ENCODE assay signal across 1 cellular context in the genomic region with DNA sequence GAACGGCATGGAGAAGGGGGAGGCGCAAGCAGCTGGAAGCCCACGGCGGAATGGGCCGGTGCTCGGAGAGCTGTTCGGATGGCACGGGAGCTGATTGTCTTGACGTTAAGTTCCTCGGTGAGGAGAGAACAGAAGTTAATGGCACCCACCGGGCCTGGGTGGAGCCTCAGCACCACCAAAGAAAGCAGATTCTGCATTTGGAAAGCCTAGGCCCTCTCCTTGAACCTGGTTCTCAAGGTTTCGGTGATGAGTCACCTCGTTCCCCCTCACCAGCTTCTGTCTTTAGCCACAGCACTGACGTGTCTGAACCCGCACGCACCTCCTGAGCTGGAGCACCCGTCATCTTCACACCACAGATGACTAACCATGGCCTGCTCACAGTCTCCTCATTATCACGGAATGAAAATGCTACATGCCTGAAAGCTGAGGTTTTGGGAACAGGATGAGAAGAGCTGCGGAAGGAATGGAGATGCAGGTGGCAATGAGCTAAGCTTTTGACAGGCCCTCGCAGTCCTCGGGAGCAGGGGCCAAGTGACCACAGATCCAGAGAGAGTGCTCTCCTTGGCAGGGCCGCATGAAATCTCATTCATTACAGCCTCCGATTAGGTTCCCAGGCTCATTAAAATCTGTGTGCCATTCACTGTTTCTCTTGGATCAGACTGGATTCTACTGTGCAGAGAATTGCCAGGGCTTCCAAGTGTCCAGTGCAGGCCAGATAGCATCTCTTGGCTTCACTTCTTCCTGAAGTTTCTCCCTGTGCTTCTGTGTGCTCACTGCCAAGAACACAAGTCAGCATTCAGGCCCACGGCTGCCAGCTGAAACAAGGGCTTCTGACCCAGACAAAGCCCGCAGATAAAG.
TF ChIP-seq lines count a peak whose summit lies in the region.

No MANE protein-coding gene starts in this region.

TF ChIP-seq in K562, 482 proteins besides CTCF, POLR2A, EP300 and RAD21 (continued from another document and continues in another):
- TF ChIP-seq, protein P1, sequence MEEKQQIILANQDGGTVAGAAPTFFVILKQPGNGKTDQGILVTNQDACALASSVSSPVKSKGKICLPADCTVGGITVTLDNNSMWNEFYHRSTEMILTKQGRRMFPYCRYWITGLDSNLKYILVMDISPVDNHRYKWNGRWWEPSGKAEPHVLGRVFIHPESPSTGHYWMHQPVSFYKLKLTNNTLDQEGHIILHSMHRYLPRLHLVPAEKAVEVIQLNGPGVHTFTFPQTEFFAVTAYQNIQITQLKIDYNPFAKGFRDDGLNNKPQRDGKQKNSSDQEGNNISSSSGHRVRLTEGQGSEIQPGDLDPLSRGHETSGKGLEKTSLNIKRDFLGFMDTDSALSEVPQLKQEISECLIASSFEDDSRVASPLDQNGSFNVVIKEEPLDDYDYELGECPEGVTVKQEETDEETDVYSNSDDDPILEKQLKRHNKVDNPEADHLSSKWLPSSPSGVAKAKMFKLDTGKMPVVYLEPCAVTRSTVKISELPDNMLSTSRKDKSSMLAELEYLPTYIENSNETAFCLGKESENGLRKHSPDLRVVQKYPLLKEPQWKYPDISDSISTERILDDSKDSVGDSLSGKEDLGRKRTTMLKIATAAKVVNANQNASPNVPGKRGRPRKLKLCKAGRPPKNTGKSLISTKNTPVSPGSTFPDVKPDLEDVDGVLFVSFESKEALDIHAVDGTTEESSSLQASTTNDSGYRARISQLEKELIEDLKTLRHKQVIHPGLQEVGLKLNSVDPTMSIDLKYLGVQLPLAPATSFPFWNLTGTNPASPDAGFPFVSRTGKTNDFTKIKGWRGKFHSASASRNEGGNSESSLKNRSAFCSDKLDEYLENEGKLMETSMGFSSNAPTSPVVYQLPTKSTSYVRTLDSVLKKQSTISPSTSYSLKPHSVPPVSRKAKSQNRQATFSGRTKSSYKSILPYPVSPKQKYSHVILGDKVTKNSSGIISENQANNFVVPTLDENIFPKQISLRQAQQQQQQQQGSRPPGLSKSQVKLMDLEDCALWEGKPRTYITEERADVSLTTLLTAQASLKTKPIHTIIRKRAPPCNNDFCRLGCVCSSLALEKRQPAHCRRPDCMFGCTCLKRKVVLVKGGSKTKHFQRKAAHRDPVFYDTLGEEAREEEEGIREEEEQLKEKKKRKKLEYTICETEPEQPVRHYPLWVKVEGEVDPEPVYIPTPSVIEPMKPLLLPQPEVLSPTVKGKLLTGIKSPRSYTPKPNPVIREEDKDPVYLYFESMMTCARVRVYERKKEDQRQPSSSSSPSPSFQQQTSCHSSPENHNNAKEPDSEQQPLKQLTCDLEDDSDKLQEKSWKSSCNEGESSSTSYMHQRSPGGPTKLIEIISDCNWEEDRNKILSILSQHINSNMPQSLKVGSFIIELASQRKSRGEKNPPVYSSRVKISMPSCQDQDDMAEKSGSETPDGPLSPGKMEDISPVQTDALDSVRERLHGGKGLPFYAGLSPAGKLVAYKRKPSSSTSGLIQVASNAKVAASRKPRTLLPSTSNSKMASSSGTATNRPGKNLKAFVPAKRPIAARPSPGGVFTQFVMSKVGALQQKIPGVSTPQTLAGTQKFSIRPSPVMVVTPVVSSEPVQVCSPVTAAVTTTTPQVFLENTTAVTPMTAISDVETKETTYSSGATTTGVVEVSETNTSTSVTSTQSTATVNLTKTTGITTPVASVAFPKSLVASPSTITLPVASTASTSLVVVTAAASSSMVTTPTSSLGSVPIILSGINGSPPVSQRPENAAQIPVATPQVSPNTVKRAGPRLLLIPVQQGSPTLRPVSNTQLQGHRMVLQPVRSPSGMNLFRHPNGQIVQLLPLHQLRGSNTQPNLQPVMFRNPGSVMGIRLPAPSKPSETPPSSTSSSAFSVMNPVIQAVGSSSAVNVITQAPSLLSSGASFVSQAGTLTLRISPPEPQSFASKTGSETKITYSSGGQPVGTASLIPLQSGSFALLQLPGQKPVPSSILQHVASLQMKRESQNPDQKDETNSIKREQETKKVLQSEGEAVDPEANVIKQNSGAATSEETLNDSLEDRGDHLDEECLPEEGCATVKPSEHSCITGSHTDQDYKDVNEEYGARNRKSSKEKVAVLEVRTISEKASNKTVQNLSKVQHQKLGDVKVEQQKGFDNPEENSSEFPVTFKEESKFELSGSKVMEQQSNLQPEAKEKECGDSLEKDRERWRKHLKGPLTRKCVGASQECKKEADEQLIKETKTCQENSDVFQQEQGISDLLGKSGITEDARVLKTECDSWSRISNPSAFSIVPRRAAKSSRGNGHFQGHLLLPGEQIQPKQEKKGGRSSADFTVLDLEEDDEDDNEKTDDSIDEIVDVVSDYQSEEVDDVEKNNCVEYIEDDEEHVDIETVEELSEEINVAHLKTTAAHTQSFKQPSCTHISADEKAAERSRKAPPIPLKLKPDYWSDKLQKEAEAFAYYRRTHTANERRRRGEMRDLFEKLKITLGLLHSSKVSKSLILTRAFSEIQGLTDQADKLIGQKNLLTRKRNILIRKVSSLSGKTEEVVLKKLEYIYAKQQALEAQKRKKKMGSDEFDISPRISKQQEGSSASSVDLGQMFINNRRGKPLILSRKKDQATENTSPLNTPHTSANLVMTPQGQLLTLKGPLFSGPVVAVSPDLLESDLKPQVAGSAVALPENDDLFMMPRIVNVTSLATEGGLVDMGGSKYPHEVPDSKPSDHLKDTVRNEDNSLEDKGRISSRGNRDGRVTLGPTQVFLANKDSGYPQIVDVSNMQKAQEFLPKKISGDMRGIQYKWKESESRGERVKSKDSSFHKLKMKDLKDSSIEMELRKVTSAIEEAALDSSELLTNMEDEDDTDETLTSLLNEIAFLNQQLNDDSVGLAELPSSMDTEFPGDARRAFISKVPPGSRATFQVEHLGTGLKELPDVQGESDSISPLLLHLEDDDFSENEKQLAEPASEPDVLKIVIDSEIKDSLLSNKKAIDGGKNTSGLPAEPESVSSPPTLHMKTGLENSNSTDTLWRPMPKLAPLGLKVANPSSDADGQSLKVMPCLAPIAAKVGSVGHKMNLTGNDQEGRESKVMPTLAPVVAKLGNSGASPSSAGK (IDR thresholded peaks at IDR 0.05), result no peak
- TF ChIP-seq PHF8 (IDR thresholded peaks at IDR 0.05; ENCODE audit: borderline replicate concordance, low read length), result no peak
- no peak for TF ChIP-seq PCBP2 (IDR thresholded peaks at IDR 0.05; ENCODE audit: low read depth, low read length, poor library complexity, severe bottlenecking)
- no peak for TF ChIP-seq MAFK (IDR thresholded peaks at IDR 0.05; ENCODE audit: low read length)
- no peak for TF ChIP-seq ZNF431 (CRISPR knock-in tag; IDR thresholded peaks at IDR 0.05)
- no peak for TF ChIP-seq TCF7 (IDR thresholded peaks at IDR 0.05; ENCODE audit: borderline replicate concordance)
- no peak for TF ChIP-seq FOXM1 (IDR thresholded peaks at IDR 0.05; ENCODE audit: low read depth)
- TF ChIP-seq FOXM1 (CRISPR knock-in tag; IDR thresholded peaks at IDR 0.05; ENCODE audit: low read depth), result no peak
- TF ChIP-seq, protein P2, sequence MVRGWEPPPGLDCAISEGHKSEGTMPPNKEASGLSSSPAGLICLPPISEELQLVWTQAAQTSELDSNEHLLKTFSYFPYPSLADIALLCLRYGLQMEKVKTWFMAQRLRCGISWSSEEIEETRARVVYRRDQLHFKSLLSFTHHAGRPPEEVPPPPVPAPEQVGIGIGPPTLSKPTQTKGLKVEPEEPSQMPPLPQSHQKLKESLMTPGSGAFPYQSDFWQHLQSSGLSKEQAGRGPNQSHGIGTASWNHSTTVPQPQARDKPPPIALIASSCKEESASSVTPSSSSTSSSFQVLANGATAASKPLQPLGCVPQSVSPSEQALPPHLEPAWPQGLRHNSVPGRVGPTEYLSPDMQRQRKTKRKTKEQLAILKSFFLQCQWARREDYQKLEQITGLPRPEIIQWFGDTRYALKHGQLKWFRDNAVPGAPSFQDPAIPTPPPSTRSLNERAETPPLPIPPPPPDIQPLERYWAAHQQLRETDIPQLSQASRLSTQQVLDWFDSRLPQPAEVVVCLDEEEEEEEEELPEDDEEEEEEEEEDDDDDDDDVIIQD (CRISPR knock-in tag; IDR thresholded peaks at IDR 0.05), result no peak
- TF ChIP-seq FOXA1 (IDR thresholded peaks at IDR 0.05; ENCODE audit: borderline replicate concordance), result no peak
- TF ChIP-seq YY1 (IDR thresholded peaks at IDR 0.05; ENCODE audit: borderline replicate concordance in 1 of 3, control insufficient read depth in 1 of 3, extremely low read depth in 1 of 3, insufficient read depth in 3 of 3, insufficient read length in 1 of 3, insufficient replicate concordance in 2 of 3, low read depth in 1 of 3, low read length in 2 of 3), result no peak
- TF ChIP-seq RFX1 (IDR thresholded peaks at IDR 0.05), result no peak
- TF ChIP-seq, protein P3, sequence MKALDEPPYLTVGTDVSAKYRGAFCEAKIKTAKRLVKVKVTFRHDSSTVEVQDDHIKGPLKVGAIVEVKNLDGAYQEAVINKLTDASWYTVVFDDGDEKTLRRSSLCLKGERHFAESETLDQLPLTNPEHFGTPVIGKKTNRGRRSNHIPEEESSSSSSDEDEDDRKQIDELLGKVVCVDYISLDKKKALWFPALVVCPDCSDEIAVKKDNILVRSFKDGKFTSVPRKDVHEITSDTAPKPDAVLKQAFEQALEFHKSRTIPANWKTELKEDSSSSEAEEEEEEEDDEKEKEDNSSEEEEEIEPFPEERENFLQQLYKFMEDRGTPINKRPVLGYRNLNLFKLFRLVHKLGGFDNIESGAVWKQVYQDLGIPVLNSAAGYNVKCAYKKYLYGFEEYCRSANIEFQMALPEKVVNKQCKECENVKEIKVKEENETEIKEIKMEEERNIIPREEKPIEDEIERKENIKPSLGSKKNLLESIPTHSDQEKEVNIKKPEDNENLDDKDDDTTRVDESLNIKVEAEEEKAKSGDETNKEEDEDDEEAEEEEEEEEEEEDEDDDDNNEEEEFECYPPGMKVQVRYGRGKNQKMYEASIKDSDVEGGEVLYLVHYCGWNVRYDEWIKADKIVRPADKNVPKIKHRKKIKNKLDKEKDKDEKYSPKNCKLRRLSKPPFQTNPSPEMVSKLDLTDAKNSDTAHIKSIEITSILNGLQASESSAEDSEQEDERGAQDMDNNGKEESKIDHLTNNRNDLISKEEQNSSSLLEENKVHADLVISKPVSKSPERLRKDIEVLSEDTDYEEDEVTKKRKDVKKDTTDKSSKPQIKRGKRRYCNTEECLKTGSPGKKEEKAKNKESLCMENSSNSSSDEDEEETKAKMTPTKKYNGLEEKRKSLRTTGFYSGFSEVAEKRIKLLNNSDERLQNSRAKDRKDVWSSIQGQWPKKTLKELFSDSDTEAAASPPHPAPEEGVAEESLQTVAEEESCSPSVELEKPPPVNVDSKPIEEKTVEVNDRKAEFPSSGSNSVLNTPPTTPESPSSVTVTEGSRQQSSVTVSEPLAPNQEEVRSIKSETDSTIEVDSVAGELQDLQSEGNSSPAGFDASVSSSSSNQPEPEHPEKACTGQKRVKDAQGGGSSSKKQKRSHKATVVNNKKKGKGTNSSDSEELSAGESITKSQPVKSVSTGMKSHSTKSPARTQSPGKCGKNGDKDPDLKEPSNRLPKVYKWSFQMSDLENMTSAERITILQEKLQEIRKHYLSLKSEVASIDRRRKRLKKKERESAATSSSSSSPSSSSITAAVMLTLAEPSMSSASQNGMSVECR (CRISPR knock-in tag; IDR thresholded peaks at IDR 0.05), result no peak
- TF ChIP-seq KLF10 (CRISPR knock-in tag; IDR thresholded peaks at IDR 0.05), result no peak
- TF ChIP-seq POLR3A (IDR thresholded peaks at IDR 0.05; ENCODE audit: borderline replicate concordance, extremely low read depth, insufficient read depth, insufficient read length), result no peak
- no peak for TF ChIP-seq STAT5B (CRISPR knock-in tag; IDR thresholded peaks at IDR 0.05)
- TF ChIP-seq MAZ (CRISPR knock-in tag; conservative IDR thresholded peaks at IDR 0.05 in 1 of 2, IDR thresholded peaks at IDR 0.05 in 1 of 2), result 0 out of 4 replicates have a peak, but pooled peaks of 1 of the 2 experiments have one; percentile 42
- no peak for TF ChIP-seq HNRNPLL (IDR thresholded peaks at IDR 0.05; ENCODE audit: low read depth, low read length, poor library complexity, severe bottlenecking)
- peak; percentile 44; the same call in 1 of the 2 replicates for TF ChIP-seq L3MBTL2 (IDR thresholded peaks at IDR 0.05)
- no peak for TF ChIP-seq NCOA4 (IDR thresholded peaks at IDR 0.05; ENCODE audit: partially characterized antibody)
- TF ChIP-seq ZKSCAN3 (CRISPR knock-in tag; IDR thresholded peaks at IDR 0.05), result no peak
- TF ChIP-seq ZKSCAN8 (CRISPR knock-in tag; IDR thresholded peaks at IDR 0.05), result no peak
- TF ChIP-seq ARHGAP35 (IDR thresholded peaks at IDR 0.05; ENCODE audit: partially characterized antibody), result no peak
- TF ChIP-seq ZNF146 (CRISPR knock-in tag; IDR thresholded peaks at IDR 0.05; ENCODE audit: unreplicated experiment), result no peak
- TF ChIP-seq, protein P4, sequence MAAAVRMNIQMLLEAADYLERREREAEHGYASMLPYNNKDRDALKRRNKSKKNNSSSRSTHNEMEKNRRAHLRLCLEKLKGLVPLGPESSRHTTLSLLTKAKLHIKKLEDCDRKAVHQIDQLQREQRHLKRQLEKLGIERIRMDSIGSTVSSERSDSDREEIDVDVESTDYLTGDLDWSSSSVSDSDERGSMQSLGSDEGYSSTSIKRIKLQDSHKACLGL (CRISPR knock-in tag; IDR thresholded peaks at IDR 0.05; ENCODE audit: borderline replicate concordance, poor library complexity, severe bottlenecking), result no peak
- TF ChIP-seq HLTF (IDR thresholded peaks at IDR 0.05), result no peak
- no peak for TF ChIP-seq ZNF79 (CRISPR knock-in tag; IDR thresholded peaks at IDR 0.05; ENCODE audit: low read depth)
- TF ChIP-seq TAF7 (tag; IDR thresholded peaks at IDR 0.05), result no peak
- no peak for TF ChIP-seq SMC3 (conservative IDR thresholded peaks at IDR 0.05; ENCODE audit: insufficient read depth, low read depth, low read length)
- TF ChIP-seq KHSRP (IDR thresholded peaks at IDR 0.05), result no peak
- TF ChIP-seq RBM17 (IDR thresholded peaks at IDR 0.05; ENCODE audit: borderline replicate concordance, low read depth, low read length), result no peak
- TF ChIP-seq, protein P5, sequence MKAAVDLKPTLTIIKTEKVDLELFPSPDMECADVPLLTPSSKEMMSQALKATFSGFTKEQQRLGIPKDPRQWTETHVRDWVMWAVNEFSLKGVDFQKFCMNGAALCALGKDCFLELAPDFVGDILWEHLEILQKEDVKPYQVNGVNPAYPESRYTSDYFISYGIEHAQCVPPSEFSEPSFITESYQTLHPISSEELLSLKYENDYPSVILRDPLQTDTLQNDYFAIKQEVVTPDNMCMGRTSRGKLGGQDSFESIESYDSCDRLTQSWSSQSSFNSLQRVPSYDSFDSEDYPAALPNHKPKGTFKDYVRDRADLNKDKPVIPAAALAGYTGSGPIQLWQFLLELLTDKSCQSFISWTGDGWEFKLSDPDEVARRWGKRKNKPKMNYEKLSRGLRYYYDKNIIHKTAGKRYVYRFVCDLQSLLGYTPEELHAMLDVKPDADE (conservative IDR thresholded peaks at IDR 0.05; ENCODE audit: control insufficient read depth, low read depth, low read length), result no peak
- no peak for TF ChIP-seq KDM4B (IDR thresholded peaks at IDR 0.05; ENCODE audit: borderline replicate concordance in 2 of 2, low read depth in 1 of 2)
- TF ChIP-seq, protein P6, sequence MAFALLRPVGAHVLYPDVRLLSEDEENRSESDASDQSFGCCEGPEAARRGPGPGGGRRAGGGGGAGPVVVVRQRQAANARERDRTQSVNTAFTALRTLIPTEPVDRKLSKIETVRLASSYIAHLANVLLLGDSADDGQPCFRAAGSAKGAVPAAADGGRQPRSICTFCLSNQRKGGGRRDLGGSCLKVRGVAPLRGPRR (CRISPR knock-in tag; IDR thresholded peaks at IDR 0.05), result no peak
- no peak for TF ChIP-seq TEAD2 (tag; IDR thresholded peaks at IDR 0.05)
- no peak for TF ChIP-seq HMGN3 (IDR thresholded peaks at IDR 0.05; ENCODE audit: borderline replicate concordance, extremely low read depth, insufficient read length, low read depth, low read length)
- no peak for TF ChIP-seq ELF4 (CRISPR knock-in tag; IDR thresholded peaks at IDR 0.05)
- peak; percentile 53; the same call in 1 of the 2 replicates for TF ChIP-seq ZNF263 (CRISPR knock-in tag; IDR thresholded peaks at IDR 0.05; ENCODE audit: borderline replicate concordance)
- TF ChIP-seq CTBP1 (IDR thresholded peaks at IDR 0.05; ENCODE audit: borderline replicate concordance), result peak; percentile 60; the same call in 1 of the 2 replicates
- no peak for TF ChIP-seq ZNF408 (CRISPR knock-in tag; IDR thresholded peaks at IDR 0.05; ENCODE audit: low read depth)
- no peak for TF ChIP-seq SNRNP70 (optimal IDR thresholded peaks at IDR 0.05; ENCODE audit: low read depth, low read length)
